ENCODE assay signal across 8 cellular contexts in genomic region chr12:4857472-4858291, GRCh38.
DNase-seq lines count a peak whose midpoint lies in the region; ATAC-seq and TF ChIP-seq lines count a peak whose summit lies in the region.

No MANE protein-coding gene starts in this region.

- H3K27ac Mint-ChIP-seq in central memory CD8-positive, alpha-beta T cell (ENCODE audit: low read depth), result no peak overlapping the region

- DNase-seq in GM10266 (ENCODE audit: extremely low spot score), result peak; percentile 76
- DNase-seq in NCI-H226, result peak; percentile 5
- peak; percentile 46 to 49 for DNase-seq in central memory CD8-positive, alpha-beta T cell (ENCODE audit: low spot score in 2 of 2)
- peak; percentile 56 for DNase-seq in kidney glomerular epithelial cell (lab: John Stamatoyannopoulos, UW)
- DNase-seq in stimulated activated CD4-positive, alpha-beta T cell treated with anti-CD3 and anti-CD28 coated beads, Interleukin-1b, Interleukin-23, amount 100 ng/mL, for 48 hours, result peak; percentile 72

- peak overlapping the region; percentile 60 for H3K4me3 Mint-ChIP-seq in central memory CD8-positive, alpha-beta T cell

- H3K36me3 Mint-ChIP-seq in central memory CD8-positive, alpha-beta T cell (ENCODE audit: insufficient read depth), result peaks cover 3% of the 10 kb centered on the region

- TF ChIP-seq CTCF in GM10266 (IDR thresholded peaks at IDR 0.05; ENCODE audit: control insufficient read depth, insufficient read depth, low read depth, missing control alignments), result peak; percentile 91

- peaks cover 55% of the 10 kb centered on the region for H3K27me3 Mint-ChIP-seq in central memory CD8-positive, alpha-beta T cell

- peaks cover 21% of the 10 kb centered on the region for H3K4me1 Mint-ChIP-seq in central memory CD8-positive, alpha-beta T cell

- ATAC-seq in HG03139 (IDR thresholded peaks at IDR 0.05; ENCODE audit: unreplicated experiment) (peak; percentile 73), HG03095 (IDR thresholded peaks at IDR 0.05; ENCODE audit: unreplicated experiment) (no peak)
- ATAC-seq in activated CD4-positive, CD25-positive, alpha-beta regulatory T cell treated with anti-CD3 and anti-CD28 coated beads, Interleukin-2, amount 50 U/mL, for 24 hours, result peak; percentile 78 to 82
- ATAC-seq in central memory CD8-positive, alpha-beta T cell (replicated peaks; ENCODE audit: extremely low read depth, poor library complexity, severe bottlenecking), result peak; percentile 67

- no peaks in the 10 kb centered on the region for H3K9me3 Mint-ChIP-seq in central memory CD8-positive, alpha-beta T cell

Comparison
In these comparisons a context has a peak if more than half of its experiments do, and no peak if none do; other contexts are left out.
1. DNase-seq: peak in every context shown above with its lines; median percentile 76 in GM10266; 72 in stimulated activated CD4-positive, alpha-beta T cell treated with anti-CD3 and anti-CD28 coated beads, Interleukin-1b, Interleukin-23, amount 100 ng/mL, for 48 hours; 56 in kidney glomerular epithelial cell; 48 in central memory CD8-positive, alpha-beta T cell; 5 in NCI-H226.